Comparison of ENCODE assay signal across 33 cellular contexts in the genomic region with DNA sequence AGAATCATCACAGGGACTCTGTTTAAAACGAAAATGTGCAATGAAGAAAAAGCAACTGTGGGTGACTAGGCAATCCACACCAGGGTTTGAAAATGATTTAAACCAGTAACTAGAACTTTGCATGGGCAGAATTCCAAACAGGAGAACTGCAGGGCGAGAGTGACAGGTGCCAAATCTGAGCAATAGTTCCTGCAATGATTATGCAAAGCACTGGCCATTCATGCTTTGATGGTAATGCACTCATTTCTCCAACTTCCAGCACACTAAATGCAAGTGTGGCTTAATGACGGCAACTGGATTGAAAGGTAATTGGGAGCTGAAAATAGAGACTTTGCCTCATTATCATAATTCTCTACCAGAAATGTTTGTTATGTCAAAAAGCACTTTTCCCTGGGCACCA.
"Had no signal": no experiment of that assay in that cellular context is flagged by ENCODE, and none has a peak within 500 bp of the region (broad histone marks: within the 10 kb centered on the region; RNA-seq: fewer than 3 reads in every experiment).

No MANE protein-coding gene starts in this region.

- H3K4me1 Mint-ChIP-seq: activated CD4-positive, alpha-beta memory T cell treated with anti-CD3 and anti-CD28 coated beads, Interleukin-2, amount 10 ng/mL, durations not matched to agents 7 days and 5 days; activated CD8-positive, alpha-beta memory T cell treated with anti-CD3 and anti-CD28 coated beads, Interleukin-2, amount 10 ng/mL, durations not matched to agents 7 days and 5 days had no signal

- H3K27me3 Mint-ChIP-seq: activated CD4-positive, alpha-beta T cell treated with anti-CD3 and anti-CD28 coated beads for 36 hours; activated CD4-positive, alpha-beta T cell treated with anti-CD3 and anti-CD28 coated beads, Interleukin-2, amount 10 ng/mL, durations not matched to agents 7 days and 5 days; activated naive CD8-positive, alpha-beta T cell treated with anti-CD3 and anti-CD28 coated beads for 36 hours had no signal

- H3K4me2 ChIP-seq: PC-9 had no signal

- H3K27ac ChIP-seq: brain microvascular endothelial cell, PC-9, RWPE1 had no signal

- H3K4me3 ChIP-seq: MG63, PC-9 had no signal

- DNase-seq: activated CD4-positive, alpha-beta memory T cell treated with anti-CD3 and anti-CD28 coated beads, Interleukin-2, amount 10 ng/mL, durations not matched to agents 7 days and 5 days; activated CD4-positive, alpha-beta T cell treated with anti-CD3 and anti-CD28 coated beads for 36 hours; activated CD4-positive, alpha-beta T cell treated with anti-CD3 and anti-CD28 coated beads, Interleukin-2, amount 10 ng/mL, durations not matched to agents 7 days and 5 days; activated CD8-positive, alpha-beta memory T cell treated with anti-CD3 and anti-CD28 coated beads for 24 hours; activated CD8-positive, alpha-beta memory T cell treated with anti-CD3 and anti-CD28 coated beads, Interleukin-2, amount 10 ng/mL, durations not matched to agents 7 days and 5 days; activated CD8-positive, alpha-beta memory T cell treated with anti-CD3 and anti-CD28 coated beads, Interleukin-2, amount 50 U/mL, for 48 hours; activated effector memory CD4-positive, alpha-beta T cell treated with anti-CD3 and anti-CD28 coated beads, Interleukin-2, amount 50 U/mL, for 16 hours; activated naive CD4-positive, alpha-beta T cell; activated naive CD4-positive, alpha-beta T cell treated with anti-CD3 and anti-CD28 coated beads, Interleukin-2, amount 50 U/mL, for 16 hours; activated naive CD8-positive, alpha-beta T cell treated with anti-CD3 and anti-CD28 coated beads for 36 hours; activated T-cell treated with anti-CD3 and anti-CD28 coated beads, Interleukin-2, amount 50 U/mL, for 48 hours; amniotic stem cell; aorta; brain microvascular endothelial cell; central memory CD4-positive, alpha-beta T cell; Kasumi-1; KBM-7; MG63; NCI-H1092; NCI-H146; NCI-H187; NCI-H2029 treated with DMSO at 0.1 percent for 48 hours; NCI-H2107; NCI-H2171; NCI-H510A; NCI-H526 treated with DMSO at 0.1 percent for 48 hours; NCI-H774; PC-9; SIG-M5 had no signal

- H2AFZ ChIP-seq: PC-9 had no signal

- H3K27ac Mint-ChIP-seq: activated CD4-positive, alpha-beta memory T cell treated with anti-CD3 and anti-CD28 coated beads, Interleukin-2, amount 10 ng/mL, durations not matched to agents 7 days and 5 days; activated CD4-positive, alpha-beta T cell treated with anti-CD3 and anti-CD28 coated beads for 36 hours; activated CD4-positive, alpha-beta T cell treated with anti-CD3 and anti-CD28 coated beads, Interleukin-2, amount 10 ng/mL, durations not matched to agents 7 days and 5 days; activated CD8-positive, alpha-beta memory T cell treated with anti-CD3 and anti-CD28 coated beads, Interleukin-2, amount 10 ng/mL, durations not matched to agents 7 days and 5 days; activated naive CD8-positive, alpha-beta T cell treated with anti-CD3 and anti-CD28 coated beads for 36 hours; T-helper 1 cell treated with Interleukin-12 subunit alpha and Interleukin-12 subunit beta and Interleukin-4 antibody, amounts not matched to agents 30 μg/mL and 1 μg/mL, for 36 hours; T-helper 2 cell treated with Interferon-gamma antibody and Interleukin-4, amounts not matched to agents 5 μg/mL and 100 μg/mL, for 36 hours; WTC11 had no signal

- H3K36me3 Mint-ChIP-seq: activated CD8-positive, alpha-beta memory T cell treated with anti-CD3 and anti-CD28 coated beads, Interleukin-2, amount 10 ng/mL, durations not matched to agents 7 days and 5 days; activated naive CD8-positive, alpha-beta T cell treated with anti-CD3 and anti-CD28 coated beads for 36 hours; WTC11 had no signal

- H3K9me3 Mint-ChIP-seq: activated CD4-positive, alpha-beta memory T cell treated with anti-CD3 and anti-CD28 coated beads, Interleukin-2, amount 10 ng/mL, durations not matched to agents 7 days and 5 days; activated CD4-positive, alpha-beta T cell treated with anti-CD3 and anti-CD28 coated beads, Interleukin-2, amount 10 ng/mL, durations not matched to agents 7 days and 5 days; activated naive CD8-positive, alpha-beta T cell treated with anti-CD3 and anti-CD28 coated beads for 36 hours; T-helper 1 cell treated with Interleukin-12 subunit alpha and Interleukin-12 subunit beta and Interleukin-4 antibody, amounts not matched to agents 30 μg/mL and 1 μg/mL, for 36 hours; T-helper 2 cell treated with Interferon-gamma antibody and Interleukin-4, amounts not matched to agents 5 μg/mL and 100 μg/mL, for 36 hours; WTC11 had no signal

- H3K9me3 ChIP-seq: MG63 had no signal

- H3K4me3 Mint-ChIP-seq: activated CD4-positive, alpha-beta memory T cell treated with anti-CD3 and anti-CD28 coated beads, Interleukin-2, amount 10 ng/mL, durations not matched to agents 7 days and 5 days; activated CD4-positive, alpha-beta T cell treated with anti-CD3 and anti-CD28 coated beads for 36 hours; activated CD4-positive, alpha-beta T cell treated with anti-CD3 and anti-CD28 coated beads, Interleukin-2, amount 10 ng/mL, durations not matched to agents 7 days and 5 days; activated CD8-positive, alpha-beta memory T cell treated with anti-CD3 and anti-CD28 coated beads, Interleukin-2, amount 10 ng/mL, durations not matched to agents 7 days and 5 days; activated naive CD8-positive, alpha-beta T cell treated with anti-CD3 and anti-CD28 coated beads for 36 hours; T-helper 1 cell treated with Interleukin-12 subunit alpha and Interleukin-12 subunit beta and Interleukin-4 antibody, amounts not matched to agents 30 μg/mL and 1 μg/mL, for 36 hours; T-helper 2 cell treated with Interferon-gamma antibody and Interleukin-4, amounts not matched to agents 5 μg/mL and 100 μg/mL, for 36 hours; WTC11 had no signal

- H3K27me3 ChIP-seq: brain microvascular endothelial cell, MG63 had no signal

- H3K36me3 ChIP-seq: brain microvascular endothelial cell, MG63 had no signal
